Comparison of ENCODE assay signal across 18 cellular contexts in genomic region chr13:113792236-113792770, GRCh38. TPM values are rescaled to one million over a fixed set of nuclear protein-coding genes. Genes with fewer than 3 reads are reported as not detected.
"Had no signal": no experiment of that assay in that cellular context is flagged by ENCODE, and none has a peak within 500 bp of the region (broad histone marks: within the 10 kb centered on the region; RNA-seq: fewer than 3 reads in every experiment).

No MANE protein-coding gene starts in this region.

- H3K9me3 Mint-ChIP-seq: mesothelial cell of epicardium, nephron had no signal

- H3K4me3 Mint-ChIP-seq: mesothelial cell of epicardium, nephron had no signal

- H3K4me1 Mint-ChIP-seq: mesothelial cell of epicardium, nephron had no signal

- ATAC-seq: esophagus mucosa, heart right ventricle had no signal

- H3K36me3 Mint-ChIP-seq: mesothelial cell of epicardium had no signal

- H3K36me3 ChIP-seq: sigmoid colon, thoracic aorta, transverse colon had no signal

- H3K4me3 ChIP-seq: coronary artery, heart right ventricle, sigmoid colon, skin epidermis, stomach, thoracic aorta, transverse colon had no signal

- H3K9me3 ChIP-seq: heart right ventricle, sigmoid colon, stomach, thoracic aorta, transverse colon had no signal

- H3K4me1 ChIP-seq: heart right ventricle, sigmoid colon, stomach, transverse colon had no signal

- H3K27ac ChIP-seq: coronary artery, heart right ventricle, sigmoid colon, skin epidermis, stomach, thoracic aorta, transverse colon had no signal

- DNase-seq: effector CD4-positive, alpha-beta T cell; heart right ventricle; hypothalamus; kidney glomerular epithelial cell; occipital lobe; sigmoid colon; stimulated activated CD4-positive, alpha-beta T cell treated with anti-CD3 and anti-CD28 coated beads, Interleukin-12 subunit alpha, Interleukin-12 subunit beta, amount 100 ng/mL, for 4 hours; stimulated activated naive CD4-positive, alpha-beta T cell; stomach; substantia nigra had no signal

- H3K27ac Mint-ChIP-seq: mesothelial cell of epicardium, nephron had no signal

RNA-seq across cellular contexts. Expression of gene TMEM255B, which starts 33.3 kb away (rescaled TPM):
- total RNA-seq: frontal cortex had no signal
